ENCODE assay signal across 1 cellular context in the genomic region with DNA sequence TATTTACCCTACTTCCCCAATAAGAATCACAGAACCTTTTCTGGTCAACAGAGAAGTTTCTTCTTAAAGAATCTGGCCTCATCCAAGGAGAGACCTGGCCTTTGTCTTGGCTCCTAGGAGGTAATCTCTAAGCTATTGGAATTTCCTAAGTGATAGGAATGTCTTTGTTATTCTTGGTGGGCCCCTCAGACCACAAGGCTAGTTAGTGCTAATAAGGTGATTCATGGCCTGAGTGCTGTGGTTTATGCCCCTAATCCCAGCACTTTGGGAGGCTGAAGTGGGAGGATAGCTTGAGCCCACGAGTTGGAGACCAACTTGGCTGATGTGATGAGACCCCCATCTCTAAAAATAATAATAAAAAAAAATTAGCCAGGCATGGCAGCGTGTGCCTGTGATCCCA.
A peak's percentile ranks its signal among the peaks of the same experiment; 100 is the strongest.
TF ChIP-seq lines count a peak whose summit lies in the region.

No MANE protein-coding gene starts in this region.

TF ChIP-seq in WTC11, 78 proteins besides CTCF, POLR2A, EP300 and RAD21 (continued from another document):
- TF ChIP-seq, protein P1, sequence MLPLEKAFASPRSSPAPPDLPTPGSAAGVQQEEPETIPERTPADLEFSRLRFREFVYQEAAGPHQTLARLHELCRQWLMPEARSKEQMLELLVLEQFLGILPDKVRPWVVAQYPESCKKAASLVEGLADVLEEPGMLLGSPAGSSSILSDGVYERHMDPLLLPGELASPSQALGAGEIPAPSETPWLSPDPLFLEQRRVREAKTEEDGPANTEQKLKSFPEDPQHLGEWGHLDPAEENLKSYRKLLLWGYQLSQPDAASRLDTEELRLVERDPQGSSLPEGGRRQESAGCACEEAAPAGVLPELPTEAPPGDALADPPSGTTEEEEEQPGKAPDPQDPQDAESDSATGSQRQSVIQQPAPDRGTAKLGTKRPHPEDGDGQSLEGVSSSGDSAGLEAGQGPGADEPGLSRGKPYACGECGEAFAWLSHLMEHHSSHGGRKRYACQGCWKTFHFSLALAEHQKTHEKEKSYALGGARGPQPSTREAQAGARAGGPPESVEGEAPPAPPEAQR (CRISPR knock-in tag; IDR thresholded peaks at IDR 0.05): peak; percentile 75
- TF ChIP-seq, protein P2, sequence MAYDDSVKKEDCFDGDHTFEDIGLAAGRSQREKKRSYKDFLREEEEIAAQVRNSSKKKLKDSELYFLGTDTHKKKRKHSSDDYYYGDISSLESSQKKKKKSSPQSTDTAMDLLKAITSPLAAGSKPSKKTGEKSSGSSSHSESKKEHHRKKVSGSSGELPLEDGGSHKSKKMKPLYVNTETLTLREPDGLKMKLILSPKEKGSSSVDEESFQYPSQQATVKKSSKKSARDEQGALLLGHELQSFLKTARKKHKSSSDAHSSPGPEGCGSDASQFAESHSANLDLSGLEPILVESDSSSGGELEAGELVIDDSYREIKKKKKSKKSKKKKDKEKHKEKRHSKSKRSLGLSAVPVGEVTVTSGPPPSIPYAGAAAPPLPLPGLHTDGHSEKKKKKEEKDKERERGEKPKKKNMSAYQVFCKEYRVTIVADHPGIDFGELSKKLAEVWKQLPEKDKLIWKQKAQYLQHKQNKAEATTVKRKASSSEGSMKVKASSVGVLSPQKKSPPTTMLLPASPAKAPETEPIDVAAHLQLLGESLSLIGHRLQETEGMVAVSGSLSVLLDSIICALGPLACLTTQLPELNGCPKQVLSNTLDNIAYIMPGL (CRISPR knock-in tag; IDR thresholded peaks at IDR 0.05): no peak
- TF ChIP-seq NFE2L1 (CRISPR knock-in tag; IDR thresholded peaks at IDR 0.05) (no peak), SMAD4 (CRISPR knock-in tag; IDR thresholded peaks at IDR 0.05) (no peak)
